In the genomic region with DNA sequence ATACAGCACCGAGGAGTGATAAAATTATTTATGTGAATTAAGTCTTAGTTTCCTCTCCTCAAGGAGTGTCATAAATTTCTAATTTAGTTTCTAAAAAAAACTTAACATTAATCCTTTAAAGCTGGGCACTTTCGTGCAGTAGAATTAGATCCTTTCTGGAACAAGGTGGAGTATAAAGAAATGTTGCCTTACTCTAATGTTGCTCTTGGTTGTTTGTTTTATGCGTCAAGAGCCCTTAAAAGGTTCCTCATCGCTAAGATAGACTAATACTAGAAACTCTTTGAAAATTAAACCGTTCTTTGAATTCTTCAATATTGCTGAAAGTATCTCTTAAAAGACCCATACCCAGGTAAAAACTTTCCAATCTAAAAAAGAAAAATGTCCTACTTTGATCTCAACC, we compare ENCODE assay signal across 9 cellular contexts.
"Had no signal": no experiment of that assay in that cellular context is flagged by ENCODE, and none has a peak within 500 bp of the region (broad histone marks: within the 10 kb centered on the region; RNA-seq: fewer than 3 reads in every experiment).

No MANE protein-coding gene starts in this region.

- H3K9me3 ChIP-seq: HAP-1 had no signal

- DNase-seq: GM23248, GOT3, H7, HFFc6, KBM-7 had no signal

- ATAC-seq: HCT116, HepG2 had no signal

- H3K4me3 ChIP-seq: GM23248, HAP-1 had no signal

- H3K36me3 ChIP-seq: HAP-1 had no signal

- H3K27ac ChIP-seq: GM23248, HL-60 had no signal
